ENCODE assay signal across 7 cellular contexts in the genomic region with DNA sequence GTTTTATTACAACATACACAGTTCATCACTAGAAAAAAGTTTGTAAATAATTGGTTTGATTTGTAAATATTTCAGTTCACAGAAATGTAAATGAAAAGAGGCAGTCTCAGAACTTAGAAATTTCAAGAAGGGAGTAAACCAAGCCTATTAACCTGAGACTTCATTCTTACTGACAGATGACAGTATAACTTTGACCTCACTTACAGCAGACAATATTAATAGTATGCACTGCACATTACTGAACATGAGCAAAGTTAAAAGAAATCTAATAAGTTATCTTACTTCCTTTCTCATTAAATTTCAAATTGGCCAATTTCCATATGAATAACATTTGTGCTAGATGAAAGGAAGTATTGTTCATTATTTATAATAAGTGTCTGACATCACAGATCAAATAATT.
"Had no signal": no experiment of that assay in that cellular context is flagged by ENCODE, and none has a peak within 500 bp of the region (broad histone marks: within the 10 kb centered on the region; RNA-seq: fewer than 3 reads in every experiment).

No MANE protein-coding gene starts in this region.

- DNase-seq: GM23248, GOT3, H7, HFFc6, IMR-90 had no signal

- H3K4me3 ChIP-seq: GM23248, HAP-1 had no signal

- H3K9ac ChIP-seq: GM23248 had no signal

- H3K36me3 ChIP-seq: HAP-1 had no signal

- H3K9me3 ChIP-seq: HAP-1 had no signal

- H2AFZ ChIP-seq: GM23248 had no signal

- H3K27ac ChIP-seq: GM23248 had no signal

- ATAC-seq: HCT116 had no signal

- H3K4me1 ChIP-seq: HAP-1 had no signal
